ENCODE assay signal across 13 cellular contexts in the genomic region with DNA sequence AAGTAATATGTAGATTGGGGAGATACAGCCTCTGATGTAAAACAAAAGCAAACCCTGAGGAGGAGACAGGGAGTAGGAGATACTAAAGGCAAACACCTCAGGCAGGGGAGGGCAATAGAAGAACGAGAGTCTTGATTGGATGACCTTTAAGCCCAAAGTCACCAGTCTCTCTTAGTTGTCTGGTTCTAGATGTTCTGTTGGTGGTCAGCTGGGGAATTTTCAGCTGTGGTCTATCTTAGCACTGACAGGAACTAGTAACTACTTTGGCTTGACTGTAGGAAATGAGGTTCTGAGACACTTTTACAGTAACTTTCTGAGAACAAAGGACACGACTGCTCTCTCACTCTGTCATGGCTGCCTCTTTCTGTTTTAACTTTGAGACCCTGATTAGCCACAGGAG.
DNase-seq lines count a peak whose midpoint lies in the region; ATAC-seq lines count a peak whose summit lies in the region.
"Had no signal": no experiment of that assay in that cellular context is flagged by ENCODE, and none has a peak within 500 bp of the region (broad histone marks: within the 10 kb centered on the region; RNA-seq: fewer than 3 reads in every experiment).

No MANE protein-coding gene starts in this region.

- DNase-seq in HCEC 1CT, result no peak
- no peak for DNase-seq in effector CD8-positive, alpha-beta T cell (lab: John Stamatoyannopoulos, UW)
- DNase-seq in NCI-H187 (lab: John Stamatoyannopoulos, UW), result no peak
- no peak for DNase-seq in stimulated activated CD8-positive, alpha-beta memory T cell treated with anti-CD3 and anti-CD28 coated beads, Interleukin-4, amount 100 ng/mL, for 48 hours
- DNase-seq: foreskin keratinocyte, natural killer cell, sigmoid colon, T-helper 2 cell, upper lobe of left lung had no signal

- peak; percentile 80 for ATAC-seq in GM18498 (IDR thresholded peaks at IDR 0.05; ENCODE audit: unreplicated experiment)
- peak; percentile 81 for ATAC-seq in GM19452 (IDR thresholded peaks at IDR 0.05; ENCODE audit: unreplicated experiment)
- ATAC-seq in HG02884 (IDR thresholded peaks at IDR 0.05; ENCODE audit: unreplicated experiment), result peak; percentile 71
- ATAC-seq in HG03469 (IDR thresholded peaks at IDR 0.05; ENCODE audit: unreplicated experiment), result peak; percentile 88
- ATAC-seq: foreskin keratinocyte, natural killer cell had no signal
